In genomic region chr1:2474104-2474787, GRCh38 we compare ENCODE assay signal across 1 cellular context.
TF ChIP-seq lines count a peak whose summit lies in the region.

No MANE protein-coding gene starts in this region.

TF ChIP-seq in H1, 55 proteins besides CTCF, POLR2A, EP300 and RAD21 (continued from another document):
- no peak for TF ChIP-seq EZH2 (IDR thresholded peaks at IDR 0.05; ENCODE audit: low read depth, low read length, severe bottlenecking)
- TF ChIP-seq JUND (IDR thresholded peaks at IDR 0.05; ENCODE audit: low read length) = no peak
- no peak for TF ChIP-seq BRCA1 (IDR thresholded peaks at IDR 0.05; ENCODE audit: low read depth, low read length)
- TF ChIP-seq SP1 (IDR thresholded peaks at IDR 0.05; ENCODE audit: low read depth, low read length) = no peak
- no peak for TF ChIP-seq SRF (IDR thresholded peaks at IDR 0.05; ENCODE audit: low read depth, low read length)
- TF ChIP-seq CBX5 (IDR thresholded peaks at IDR 0.05; ENCODE audit: low read depth, low read length) = no peak
- no peak for TF ChIP-seq RFX5 (IDR thresholded peaks at IDR 0.05; ENCODE audit: borderline replicate concordance, low read depth, low read length)
- no peak for TF ChIP-seq SIX5 (IDR thresholded peaks at IDR 0.05; ENCODE audit: low read depth, low read length)
- TF ChIP-seq ATF3 (IDR thresholded peaks at IDR 0.05; ENCODE audit: insufficient read depth, low read depth, low read length) = no peak
- TF ChIP-seq NANOG (IDR thresholded peaks at IDR 0.05; ENCODE audit: insufficient read depth, low read depth, low read length, poor library complexity, severe bottlenecking) = no peak
- no peak for TF ChIP-seq CHD2 (IDR thresholded peaks at IDR 0.05; ENCODE audit: low read length)
- TF ChIP-seq SP4 (IDR thresholded peaks at IDR 0.05; ENCODE audit: low read length) = no peak
- TF ChIP-seq USF2 (IDR thresholded peaks at IDR 0.05; ENCODE audit: low read length) = no peak
- TF ChIP-seq MAX (IDR thresholded peaks at IDR 0.05) = no peak
- no peak for TF ChIP-seq EGR1 (IDR thresholded peaks at IDR 0.05; ENCODE audit: borderline replicate concordance, low read depth, low read length)
TF ChIP-seq in H1: peak in this region for 0.
